28 cellular contexts compared by ENCODE assay signal in the genomic region with DNA sequence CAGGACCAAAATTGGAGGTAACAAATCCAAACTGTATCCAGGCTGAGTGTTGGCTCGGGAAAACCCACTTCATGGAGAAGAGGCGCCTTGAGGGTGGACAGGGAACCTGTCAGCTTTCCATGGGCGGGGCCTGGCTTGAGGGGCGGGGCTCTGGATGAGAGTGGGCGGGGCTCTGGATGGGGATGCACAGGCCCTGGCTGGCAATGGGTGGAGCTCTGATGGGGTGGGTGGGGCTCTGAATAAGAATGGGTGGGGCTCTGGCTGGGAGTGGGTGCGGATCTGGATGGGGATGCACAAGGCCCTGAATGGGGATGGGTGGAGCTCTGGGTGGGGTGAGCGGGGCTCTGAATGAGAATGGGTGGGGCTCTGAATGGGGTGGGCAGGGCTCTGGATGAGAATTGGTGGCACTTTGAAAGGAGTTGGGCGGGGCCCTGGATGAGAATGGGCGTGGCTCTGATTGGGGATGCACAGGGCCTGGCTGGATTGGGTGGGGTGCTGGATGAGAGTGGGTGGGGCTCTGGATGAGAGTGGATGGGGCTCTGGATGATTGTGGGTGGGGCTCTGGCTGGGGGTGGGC.
DNase-seq lines count a peak whose midpoint lies in the region; ATAC-seq and TF ChIP-seq lines count a peak whose summit lies in the region.
"Had no signal": no experiment of that assay in that cellular context is flagged by ENCODE, and none has a peak within 500 bp of the region (broad histone marks: within the 10 kb centered on the region; RNA-seq: fewer than 3 reads in every experiment).

No MANE protein-coding gene starts in this region.

- DNase-seq in stimulated activated CD4-positive, alpha-beta T cell treated with anti-CD3 and anti-CD28 coated beads, Interleukin-15, amount 100 ng/mL, for 24 hours: peak; percentile 25
- no peak for DNase-seq in stimulated activated CD4-positive, alpha-beta T cell treated with anti-CD3 and anti-CD28 coated beads, Interleukin-4, amount 100 ng/mL, for 24 hours
- DNase-seq in HEK293T (ENCODE audit: extremely low spot score) (peak; percentile 53), upper lobe of right lung (peak; percentile 33), NCI-H345 (lab: John Stamatoyannopoulos, UW) (no peak)
- DNase-seq in activated CD8-positive, alpha-beta T cell treated with anti-CD3 and anti-CD28 coated beads, Interleukin-2, amount 10 ng/mL, durations not matched to agents 7 days and 5 days: peak; percentile 20
- DNase-seq: activated CD4-positive, alpha-beta T cell treated with anti-CD3 and anti-CD28 coated beads, Interleukin-2, amount 10 ng/mL, durations not matched to agents 24 days and 14 days; activated CD8-positive, alpha-beta memory T cell treated with anti-CD3 and anti-CD28 coated beads, Interleukin-2, amount 50 U/mL, for 4 hours; activated naive CD4-positive, alpha-beta T cell treated with anti-CD3 and anti-CD28 coated beads, Interleukin-2, amount 50 U/mL, for 16 hours; Calu3; effector CD4-positive, alpha-beta T cell; glutamatergic neuron; IMR-90; midbrain; naive thymus-derived CD8-positive, alpha-beta T cell; NCI-H1105; NCI-H1930; NCI-H526; nucleus accumbens; substantia nigra; T-helper 17 cell; upper lobe of left lung had no signal

- peaks cover 4% of the 10 kb centered on the region for H3K9me3 Mint-ChIP-seq in activated CD8-positive, alpha-beta T cell treated with anti-CD3 and anti-CD28 coated beads, Interleukin-2, amount 10 ng/mL, durations not matched to agents 7 days and 5 days (ENCODE audit: insufficient read depth)
- H3K9me3 Mint-ChIP-seq: activated CD4-positive, alpha-beta T cell treated with anti-CD3 and anti-CD28 coated beads, Interleukin-2, amount 10 ng/mL, durations not matched to agents 24 days and 14 days had no signal

- no peaks in the 10 kb centered on the region for H3K27me3 Mint-ChIP-seq in activated CD8-positive, alpha-beta T cell treated with anti-CD3 and anti-CD28 coated beads, Interleukin-2, amount 10 ng/mL, durations not matched to agents 7 days and 5 days (ENCODE audit: low read depth)
- H3K27me3 Mint-ChIP-seq: activated CD4-positive, alpha-beta T cell treated with anti-CD3 and anti-CD28 coated beads, Interleukin-2, amount 10 ng/mL, durations not matched to agents 24 days and 14 days had no signal

- POLR2A ChIA-PET in HEK293T (lab: Yijun Ruan, JAX): no interaction called here
- POLR2A ChIA-PET in activated CD8-positive, alpha-beta T cell treated with anti-CD3 and anti-CD28 coated beads, Interleukin-2, amount 10 ng/mL, durations not matched to agents 7 days and 5 days (lab: Charles Lee): no interaction called here

- no peaks in the 10 kb centered on the region for H3K9me3 ChIP-seq in upper lobe of right lung
- H3K9me3 ChIP-seq: upper lobe of left lung had no signal

- H3K4me1 Mint-ChIP-seq in activated CD8-positive, alpha-beta T cell treated with anti-CD3 and anti-CD28 coated beads, Interleukin-2, amount 10 ng/mL, durations not matched to agents 7 days and 5 days (ENCODE audit: low read depth): no peaks in the 10 kb centered on the region
- H3K4me1 Mint-ChIP-seq: activated CD4-positive, alpha-beta T cell treated with anti-CD3 and anti-CD28 coated beads, Interleukin-2, amount 10 ng/mL, durations not matched to agents 24 days and 14 days; activated T-helper 17 cell treated with anti-CD3 and anti-CD28 coated beads, Interleukin-2, amount 50 U/mL, for 72 hours; naive thymus-derived CD8-positive, alpha-beta T cell; T-helper 17 cell had no signal

- CTCF ChIA-PET in HEK293T (lab: Yijun Ruan, JAX): no interaction called here
- CTCF ChIA-PET in activated CD8-positive, alpha-beta T cell treated with anti-CD3 and anti-CD28 coated beads, Interleukin-2, amount 10 ng/mL, durations not matched to agents 7 days and 5 days (lab: Charles Lee): no interaction called here

- no peaks in the 10 kb centered on the region for H3K27me3 ChIP-seq in upper lobe of right lung
- H3K27me3 ChIP-seq: breast epithelium, upper lobe of left lung had no signal

- H3K27ac Mint-ChIP-seq in activated CD8-positive, alpha-beta T cell treated with anti-CD3 and anti-CD28 coated beads, Interleukin-2, amount 10 ng/mL, durations not matched to agents 7 days and 5 days: no peak overlapping the region
- H3K27ac Mint-ChIP-seq: activated CD4-positive, alpha-beta T cell treated with anti-CD3 and anti-CD28 coated beads, Interleukin-2, amount 10 ng/mL, durations not matched to agents 24 days and 14 days; activated T-helper 17 cell treated with anti-CD3 and anti-CD28 coated beads, Interleukin-2, amount 50 U/mL, for 72 hours; naive thymus-derived CD8-positive, alpha-beta T cell; T-helper 17 cell had no signal

- H3K4me3 Mint-ChIP-seq in activated CD8-positive, alpha-beta T cell treated with anti-CD3 and anti-CD28 coated beads, Interleukin-2, amount 10 ng/mL, durations not matched to agents 7 days and 5 days: no peak overlapping the region
- H3K4me3 Mint-ChIP-seq: activated CD4-positive, alpha-beta T cell treated with anti-CD3 and anti-CD28 coated beads, Interleukin-2, amount 10 ng/mL, durations not matched to agents 24 days and 14 days; activated T-helper 17 cell treated with anti-CD3 and anti-CD28 coated beads, Interleukin-2, amount 50 U/mL, for 72 hours; naive thymus-derived CD8-positive, alpha-beta T cell; T-helper 17 cell had no signal

- intact Hi-C loops in upper lobe of right lung (cut with DNase I): no loop called here

- H3K36me3 ChIP-seq in upper lobe of right lung: no peaks in the 10 kb centered on the region
- H3K36me3 ChIP-seq: breast epithelium, upper lobe of left lung had no signal

- no peak for ATAC-seq in activated CD8-positive, alpha-beta T cell treated with anti-CD3 and anti-CD28 coated beads, Interleukin-2, amount 10 ng/mL, durations not matched to agents 7 days and 5 days
- ATAC-seq in upper lobe of right lung (no peak), GM18873 (IDR thresholded peaks at IDR 0.05; ENCODE audit: low FRiP score, unreplicated experiment) (no peak)
- ATAC-seq: activated T-helper 17 cell treated with anti-CD3 and anti-CD28 coated beads, Interleukin-2, amount 50 U/mL, for 72 hours; naive thymus-derived CD8-positive, alpha-beta T cell; T-helper 17 cell had no signal

- no peak overlapping the region for H3K4me3 ChIP-seq in upper lobe of right lung
- H3K4me3 ChIP-seq: breast epithelium, SK-N-MC, upper lobe of left lung had no signal

- no peak for TF ChIP-seq CTCF in upper lobe of right lung (IDR thresholded peaks at IDR 0.05)

- H3K36me3 Mint-ChIP-seq in activated CD8-positive, alpha-beta T cell treated with anti-CD3 and anti-CD28 coated beads, Interleukin-2, amount 10 ng/mL, durations not matched to agents 7 days and 5 days (ENCODE audit: low read depth): no peaks in the 10 kb centered on the region
- H3K36me3 Mint-ChIP-seq: naive thymus-derived CD8-positive, alpha-beta T cell had no signal

- no peaks in the 10 kb centered on the region for H3K4me1 ChIP-seq in upper lobe of right lung
- H3K4me1 ChIP-seq: breast epithelium, upper lobe of left lung had no signal

- H3K27ac ChIP-seq in upper lobe of right lung: no peak overlapping the region
- H3K27ac ChIP-seq: breast epithelium, C4-2B, epithelial cell of prostate, SK-N-MC, upper lobe of left lung had no signal

TF ChIP-seq in HEK293T, 16 proteins besides CTCF, POLR2A, EP300 and RAD21:
- TF ChIP-seq SP1 (IDR thresholded peaks at IDR 0.05) (no peak), BHLHE40 (IDR thresholded peaks at IDR 0.05; ENCODE audit: borderline replicate concordance) (no peak), FOXK2 (IDR thresholded peaks at IDR 0.05) (no peak), TARDBP (IDR thresholded peaks at IDR 0.05) (no peak), FOXA1 (IDR thresholded peaks at IDR 0.05) (no peak), ARNT (IDR thresholded peaks at IDR 0.05) (no peak), NFRKB (IDR thresholded peaks at IDR 0.05) (no peak), HDGF (IDR thresholded peaks at IDR 0.05; ENCODE audit: borderline replicate concordance) (no peak), ELF4 (IDR thresholded peaks at IDR 0.05) (no peak)

Comparison
In these comparisons a context has a peak if more than half of its experiments do, and no peak if none do; other contexts are left out.
1. DNase-seq: peak in stimulated activated CD4-positive, alpha-beta T cell treated with anti-CD3 and anti-CD28 coated beads, Interleukin-15, amount 100 ng/mL, for 24 hours (single experiment), HEK293T (single experiment), activated CD8-positive, alpha-beta T cell treated with anti-CD3 and anti-CD28 coated beads, Interleukin-2, amount 10 ng/mL, durations not matched to agents 7 days and 5 days (single experiment) and upper lobe of right lung (single experiment); none in stimulated activated CD4-positive, alpha-beta T cell treated with anti-CD3 and anti-CD28 coated beads, Interleukin-4, amount 100 ng/mL, for 24 hours (single experiment) and NCI-H345 (single experiment).